In genomic region chr3:27623085-27623753, GRCh38 we compare ENCODE assay signal across 13 cellular contexts.
DNase-seq lines count a peak whose midpoint lies in the region; ATAC-seq, FAIRE-seq and TF ChIP-seq lines count a peak whose summit lies in the region.
"Had no signal": no experiment of that assay in that cellular context is flagged by ENCODE, and none has a peak within 500 bp of the region (broad histone marks: within the 10 kb centered on the region; RNA-seq: fewer than 3 reads in every experiment).

No MANE protein-coding gene starts in this region.

- peaks cover 12 to 18% of the 10 kb centered on the region in 2 donors for H3K4me1 ChIP-seq in small intestine (ENCODE audit: control insufficient read depth in 2 of 2, insufficient read depth in 1 of 2, low read depth in 1 of 2, low read length in 1 of 2)
- H3K4me1 ChIP-seq: tibial nerve had no signal

- H3K4me3 ChIP-seq in cardiac fibroblast (replicated peaks in 1 of 2; ENCODE audit: low read depth in 2 of 2, low read length in 2 of 2) (no peak overlapping the region), small intestine (ENCODE audit: low read depth in 1 of 2, low read length in 2 of 2) (no peak overlapping the region)
- H3K4me3 ChIP-seq: SK-N-MC, skin epidermis, tibial nerve had no signal

- H3K27me3 ChIP-seq in small intestine (ENCODE audit: control insufficient read depth in 2 of 2, insufficient read depth in 2 of 2, low read length in 2 of 2): no peaks in the 10 kb centered on the region
- H3K27me3 ChIP-seq: tibial nerve had no signal

- no peak for FAIRE-seq in small intestine (lab: Jason Lieb, UNC)

- H3K27ac ChIP-seq in small intestine (ENCODE audit: low read depth in 1 of 2, low read length in 1 of 2): peak overlapping the region; percentile 57 to 70
- H3K27ac ChIP-seq: SK-N-MC had no signal

- ATAC-seq in GM21737 (IDR thresholded peaks at IDR 0.05; ENCODE audit: unreplicated experiment): no peak

- 42 to 51% (median 46%) methylated on average over 4 of the region's 4 CpGs for WGBS in small intestine, 3 donors

- no peaks in the 10 kb centered on the region for H3K9me3 ChIP-seq in small intestine (ENCODE audit: control insufficient read depth, low read depth)
- H3K9me3 ChIP-seq: tibial nerve had no signal

- no peak for TF ChIP-seq CTCF in cardiac fibroblast (IDR thresholded peaks at IDR 0.05; ENCODE audit: low read depth, low read length)

- DNase-seq in M059J (ENCODE audit: low read depth) (peak; percentile 86), cardiac fibroblast (ENCODE audit: low read depth in 2 of 2) (peak; percentile 80 to 89), islet precursor cell (peak; percentile 58), small intestine (peak; percentile 84), SW480 (ENCODE audit: low spot score) (no peak)
- DNase-seq in stimulated activated CD4-positive, alpha-beta T cell treated with anti-CD3 and anti-CD28 coated beads, Interleukin-12 subunit alpha, Interleukin-12 subunit beta, amount 100 ng/mL, for 4 hours: no peak
- DNase-seq: activated B cell treated with CpG ODN at 0.5 μM for 24 hours, H7, NCI-H526 treated with DMSO at 0.1 percent for 48 hours had no signal

- no peaks in the 10 kb centered on the region for H3K36me3 ChIP-seq in small intestine (ENCODE audit: control insufficient read depth in 2 of 2, insufficient read depth in 2 of 2, low read length in 2 of 2)
- H3K36me3 ChIP-seq: tibial nerve had no signal

Comparison
In these comparisons a context has a peak if more than half of its experiments do, and no peak if none do; other contexts are left out.
1. DNase-seq: peak in M059J (single experiment), cardiac fibroblast (2 of 2), islet precursor cell (single experiment) and small intestine (single experiment); none in stimulated activated CD4-positive, alpha-beta T cell treated with anti-CD3 and anti-CD28 coated beads, Interleukin-12 subunit alpha, Interleukin-12 subunit beta, amount 100 ng/mL, for 4 hours (single experiment) and SW480 (single experiment).